In the genomic region with DNA sequence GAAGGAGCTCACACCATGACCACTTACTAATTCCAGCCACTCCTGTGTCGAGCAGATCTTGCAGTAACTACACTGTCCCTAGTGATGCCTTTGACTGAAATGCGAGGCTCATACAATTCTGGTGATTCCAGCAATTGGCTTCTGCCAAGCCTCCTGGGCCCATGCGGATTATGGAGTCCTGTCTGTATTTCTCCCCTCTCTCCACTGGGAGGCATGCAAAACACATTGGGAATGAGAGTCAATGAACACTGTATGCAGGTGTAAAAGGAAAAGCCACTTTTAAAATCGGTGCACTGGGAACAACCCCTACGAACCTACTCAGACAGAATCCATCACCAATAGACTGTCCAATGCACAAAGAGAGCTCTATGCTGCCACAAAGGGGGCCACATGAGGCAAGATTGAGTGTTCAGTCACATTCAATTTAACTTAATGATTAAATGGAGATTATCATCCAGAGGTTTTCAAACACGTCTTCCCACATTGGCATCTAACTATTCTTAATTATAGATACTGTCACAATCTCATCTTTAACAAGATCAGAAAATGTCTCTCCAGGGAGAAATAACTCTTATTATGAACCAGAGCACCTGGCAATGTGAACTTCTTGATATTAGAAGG, we compare ENCODE assay signal across 12 cellular contexts.
DNase-seq lines count a peak whose midpoint lies in the region; ATAC-seq and TF ChIP-seq lines count a peak whose summit lies in the region.
"Had no signal": no experiment of that assay in that cellular context is flagged by ENCODE, and none has a peak within 500 bp of the region (broad histone marks: within the 10 kb centered on the region; RNA-seq: fewer than 3 reads in every experiment).

No MANE protein-coding gene starts in this region.

- H3K4me3 Mint-ChIP-seq in progenitor cell of endocrine pancreas (ENCODE audit: low read depth): no peak overlapping the region
- H3K4me3 Mint-ChIP-seq: central memory CD8-positive, alpha-beta T cell; T-helper 1 cell treated with Interleukin-12 subunit alpha and Interleukin-12 subunit beta and Interleukin-4 antibody, amounts not matched to agents 30 μg/mL and 1 μg/mL, for 36 hours had no signal

- no peak for ATAC-seq in HG03442 (IDR thresholded peaks at IDR 0.05; ENCODE audit: unreplicated experiment)

- TF ChIP-seq CTCF in choroid plexus epithelial cell (conservative IDR thresholded peaks at IDR 0.05; ENCODE audit: low read depth, low read length): peak; percentile 44
- peak; percentile 71 for TF ChIP-seq CTCF in progenitor cell of endocrine pancreas (IDR thresholded peaks at IDR 0.05; ENCODE audit: unreplicated experiment)

- no peaks in the 10 kb centered on the region for H3K36me3 Mint-ChIP-seq in progenitor cell of endocrine pancreas (ENCODE audit: insufficient read depth)

- H3K9me3 Mint-ChIP-seq in progenitor cell of endocrine pancreas (ENCODE audit: low read depth): peaks cover 4% of the 10 kb centered on the region
- H3K9me3 Mint-ChIP-seq: central memory CD8-positive, alpha-beta T cell had no signal

- no peak overlapping the region for H3K4me3 ChIP-seq in choroid plexus epithelial cell (ENCODE audit: low read depth, low read length)
- H3K4me3 ChIP-seq: thoracic aorta had no signal

- DNase-seq in DMS53 (lab: John Stamatoyannopoulos, UW): peak; percentile 39
- DNase-seq in DMS53 treated with DMSO at 0.1 percent for 48 hours (lab: John Stamatoyannopoulos, UW; ENCODE audit: unreplicated experiment): no peak
- peak; percentile 0 for DNase-seq in NCI-H524 treated with DMSO at 0.1 percent for 48 hours (lab: John Stamatoyannopoulos, UW)
- DNase-seq in choroid plexus epithelial cell (ENCODE audit: low read depth): peak; percentile 31
- no peak for DNase-seq in progenitor cell of endocrine pancreas (ENCODE audit: low spot score, unreplicated experiment)
- no peak for DNase-seq in mucosa of gallbladder (ENCODE audit: low spot score)
- no peak for DNase-seq in globus pallidus (ENCODE audit: low spot score)
- DNase-seq: stimulated activated CD4-positive, alpha-beta T cell treated with anti-CD3 and anti-CD28 coated beads, Interleukin-2, amount 100 ng/mL, for 48 hours had no signal

- H3K27me3 Mint-ChIP-seq in progenitor cell of endocrine pancreas: peaks cover 20% of the 10 kb centered on the region
- H3K27me3 Mint-ChIP-seq: central memory CD8-positive, alpha-beta T cell had no signal

- no peak overlapping the region for H3K27ac Mint-ChIP-seq in progenitor cell of endocrine pancreas
- H3K27ac Mint-ChIP-seq: T-helper 1 cell treated with Interleukin-12 subunit alpha and Interleukin-12 subunit beta and Interleukin-4 antibody, amounts not matched to agents 30 μg/mL and 1 μg/mL, for 36 hours had no signal

- H3K4me1 Mint-ChIP-seq in progenitor cell of endocrine pancreas (ENCODE audit: low read depth): no peaks in the 10 kb centered on the region
- H3K4me1 Mint-ChIP-seq: central memory CD8-positive, alpha-beta T cell had no signal

Comparison
In these comparisons a context has a peak if more than half of its experiments do, and no peak if none do; other contexts are left out.
1. DNase-seq: peak in DMS53 (single experiment), NCI-H524 treated with DMSO at 0.1 percent for 48 hours (single experiment) and choroid plexus epithelial cell (single experiment); none in DMS53 treated with DMSO at 0.1 percent for 48 hours (single experiment), progenitor cell of endocrine pancreas (single experiment), mucosa of gallbladder (single experiment) and globus pallidus (single experiment).